ENCODE assay signal across 8 cellular contexts in genomic region chr7:22855049-22855392, GRCh38. TPM values are rescaled to one million over a fixed set of nuclear protein-coding genes. Genes with fewer than 3 reads are reported as not detected.
DNase-seq lines count a peak whose midpoint lies in the region; ATAC-seq and TF ChIP-seq lines count a peak whose summit lies in the region.

No MANE protein-coding gene starts in this region.

- H3K9me3 Mint-ChIP-seq in activated CD8-positive, alpha-beta memory T cell treated with anti-CD3 and anti-CD28 coated beads, Interleukin-2, amount 10 ng/mL, durations not matched to agents 7 days and 5 days (ENCODE audit: low read depth) = no peaks in the 10 kb centered on the region
- peaks cover 2% of the 10 kb centered on the region for H3K9me3 Mint-ChIP-seq in glutamatergic neuron (ENCODE audit: unreplicated experiment)

- peak overlapping the region; percentile 81 to 93 (median 89) for H3K9ac ChIP-seq in subcutaneous abdominal adipose tissue (ENCODE audit: low read length in 5 of 5)

- TF ChIP-seq CTCF in RWPE1 (conservative IDR thresholded peaks at IDR 0.05; ENCODE audit: low read depth) (no peak), glutamatergic neuron (IDR thresholded peaks at IDR 0.05; ENCODE audit: partially characterized antibody, unreplicated experiment) (no peak), omental fat pad (IDR thresholded peaks at IDR 0.05) (no peak)

- POLR2A ChIA-PET in RWPE1 (lab: Yijun Ruan, JAX; ENCODE audit: low non-redundant PET) = no interaction called here

- H3K27ac Mint-ChIP-seq in activated CD8-positive, alpha-beta memory T cell treated with anti-CD3 and anti-CD28 coated beads, Interleukin-2, amount 10 ng/mL, durations not matched to agents 7 days and 5 days = peak overlapping the region; percentile 94
- H3K27ac Mint-ChIP-seq in glutamatergic neuron (ENCODE audit: unreplicated experiment) = peak overlapping the region; percentile 67

- H3K36me3 Mint-ChIP-seq in activated CD8-positive, alpha-beta memory T cell treated with anti-CD3 and anti-CD28 coated beads, Interleukin-2, amount 10 ng/mL, durations not matched to agents 7 days and 5 days = peaks cover 30% of the 10 kb centered on the region
- H3K36me3 Mint-ChIP-seq in glutamatergic neuron (ENCODE audit: unreplicated experiment) = no peaks in the 10 kb centered on the region

- peak overlapping the region; percentile 93 for H3K4me3 Mint-ChIP-seq in activated CD8-positive, alpha-beta memory T cell treated with anti-CD3 and anti-CD28 coated beads, Interleukin-2, amount 10 ng/mL, durations not matched to agents 7 days and 5 days
- H3K4me3 Mint-ChIP-seq in glutamatergic neuron (ENCODE audit: unreplicated experiment) = peak overlapping the region; percentile 86

- peak overlapping the region; percentile 94 for H3K27ac ChIP-seq in RWPE1
- H3K27ac ChIP-seq in subcutaneous abdominal adipose tissue (ENCODE audit: low read depth, low read length) = peak overlapping the region; percentile 98

- peak; percentile 15 for ATAC-seq in activated CD8-positive, alpha-beta memory T cell treated with anti-CD3 and anti-CD28 coated beads, Interleukin-2, amount 10 ng/mL, durations not matched to agents 7 days and 5 days
- ATAC-seq in omental fat pad (ENCODE audit: low FRiP score) = no peak

- CTCF ChIA-PET in activated CD8-positive, alpha-beta memory T cell treated with anti-CD3 and anti-CD28 coated beads, Interleukin-2, amount 10 ng/mL, durations not matched to agents 7 days and 5 days (lab: Charles Lee) = interaction anchor here (0.8 to 2.0 kb wide), 10 partner anchors 15 to 202 kb away, joined by 3 to 16 read pairs (median 4); no protein-coding TSS in a partner anchor
- CTCF ChIA-PET in RWPE1 (lab: Yijun Ruan, JAX) = interaction anchor here (0.5 to 0.7 kb wide), 6 partner anchors 39 to 1758 kb away, joined by 3 to 5 read pairs (median 3); no protein-coding TSS in a partner anchor

- peaks cover 5 to 40% (median 36%) of the 10 kb centered on the region in 5 donors for H3K4me1 ChIP-seq in subcutaneous abdominal adipose tissue (ENCODE audit: control insufficient read depth in 5 of 5, insufficient read depth in 5 of 5, low read length in 5 of 5)

- peaks cover 3% of the 10 kb centered on the region for H3K27me3 Mint-ChIP-seq in activated CD8-positive, alpha-beta memory T cell treated with anti-CD3 and anti-CD28 coated beads, Interleukin-2, amount 10 ng/mL, durations not matched to agents 7 days and 5 days
- peaks cover 4% of the 10 kb centered on the region for H3K27me3 Mint-ChIP-seq in glutamatergic neuron (ENCODE audit: unreplicated experiment)

- no peaks in the 10 kb centered on the region for H3K27me3 ChIP-seq in subcutaneous abdominal adipose tissue (ENCODE audit: control insufficient read depth in 5 of 5, insufficient read depth in 4 of 5, low read length in 5 of 5)

- peaks cover 2 to 11% (median 9%) of the 10 kb centered on the region in 5 donors for H3K36me3 ChIP-seq in subcutaneous abdominal adipose tissue (ENCODE audit: control insufficient read depth in 5 of 5, insufficient read depth in 5 of 5, low read length in 5 of 5)

- DNase-seq in activated CD8-positive, alpha-beta memory T cell treated with anti-CD3 and anti-CD28 coated beads, Interleukin-2, amount 10 ng/mL, durations not matched to agents 7 days and 5 days = no peak
- no peak for DNase-seq in activated CD8-positive, alpha-beta memory T cell treated with anti-CD3 and anti-CD28 coated beads for 24 hours
- DNase-seq in RWPE1 (ENCODE audit: low spot score) = no peak
- no peak for DNase-seq in glutamatergic neuron
- no peak for DNase-seq in omental fat pad (ENCODE audit: low spot score)
- no peak for DNase-seq in activated CD4-positive, alpha-beta T cell treated with anti-CD3 and anti-CD28 coated beads, Interleukin-2, amount 50 U/mL, for 48 hours
- DNase-seq in activated effector memory CD4-positive, alpha-beta T cell treated with anti-CD3 and anti-CD28 coated beads, Interleukin-2, amount 50 U/mL, for 16 hours = no peak

- H3K4me3 ChIP-seq in subcutaneous abdominal adipose tissue (ENCODE audit: low read depth in 1 of 5, low read length in 5 of 5) = peak overlapping the region; percentile 73 to 86 (median 83)

- no peaks in the 10 kb centered on the region for H3K9me3 ChIP-seq in subcutaneous abdominal adipose tissue (ENCODE audit: control insufficient read depth in 5 of 5, low read length in 5 of 5)

- peaks cover 43% of the 10 kb centered on the region for H3K4me1 Mint-ChIP-seq in activated CD8-positive, alpha-beta memory T cell treated with anti-CD3 and anti-CD28 coated beads, Interleukin-2, amount 10 ng/mL, durations not matched to agents 7 days and 5 days
- peaks cover 16% of the 10 kb centered on the region for H3K4me1 Mint-ChIP-seq in glutamatergic neuron (ENCODE audit: low read depth, unreplicated experiment)

RNA-seq across cellular contexts. Expression of gene TOMM7, which starts 32.4 kb away (rescaled TPM):
- total RNA-seq in activated CD8-positive, alpha-beta memory T cell treated with anti-CD3 and anti-CD28 coated beads, Interleukin-2, amount 10 ng/mL, durations not matched to agents 7 days and 5 days = 100 to 1,000 TPM; 199 to 229 TPM
- total RNA-seq in glutamatergic neuron (ENCODE audit: unreplicated experiment) = 111 TPM
- 100 to 1,000 TPM; 139 to 212 (median 163) TPM for total RNA-seq in omental fat pad
